24 cellular contexts compared by ENCODE assay signal in genomic region chr16:5621826-5622225, GRCh38.
"Had no signal": no experiment of that assay in that cellular context is flagged by ENCODE, and none has a peak within 500 bp of the region (broad histone marks: within the 10 kb centered on the region; RNA-seq: fewer than 3 reads in every experiment).

No MANE protein-coding gene starts in this region.

- H3K36me3 ChIP-seq: adrenal gland had no signal

- ATAC-seq: activated CD4-positive, CD25-positive, alpha-beta regulatory T cell treated with anti-CD3 and anti-CD28 coated beads, Interleukin-2, amount 50 U/mL, for 24 hours; activated CD8-positive, alpha-beta T cell treated with anti-CD3 and anti-CD28 coated beads for 36 hours; Right ventricle myocardium inferior had no signal

- H3K9me3 ChIP-seq: adrenal gland had no signal

- H3K4me3 ChIP-seq: adrenal gland, SK-N-MC had no signal

- H3K4me1 ChIP-seq: adrenal gland had no signal

- H3K27ac ChIP-seq: adrenal gland, SK-N-MC had no signal

- DNase-seq: activated CD4-positive, alpha-beta T cell treated with anti-CD3 and anti-CD28 coated beads for 4 hours; activated CD8-positive, alpha-beta memory T cell treated with anti-CD3 and anti-CD28 coated beads, Interleukin-2, amount 50 U/mL, for 4 hours; activated CD8-positive, alpha-beta T cell treated with anti-CD3 and anti-CD28 coated beads for 36 hours; activated naive CD4-positive, alpha-beta T cell treated with anti-CD3 and anti-CD28 coated beads, Interleukin-2, amount 50 U/mL, for 16 hours; activated naive CD8-positive, alpha-beta T cell treated with anti-CD3 and anti-CD28 coated beads, Interleukin-2, amount 10 ng/mL, durations not matched to agents 7 days and 5 days; adrenal gland; anterior cingulate cortex; central memory CD4-positive, alpha-beta T cell; KG1; MV-4-11; NCI-H1092 treated with DMSO at 0.1 percent for 48 hours; NCI-H1417 treated with DMSO at 0.1 percent for 48 hours; NCI-H1694; NCI-H2029; NCI-H2107; NCI-H2171 treated with DMSO at 0.1 percent for 48 hours; NCI-H345; NCI-H510A; NCI-H526 treated with DMSO at 0.1 percent for 48 hours; NCI-H82; SW 1271 had no signal
